In the genomic region with DNA sequence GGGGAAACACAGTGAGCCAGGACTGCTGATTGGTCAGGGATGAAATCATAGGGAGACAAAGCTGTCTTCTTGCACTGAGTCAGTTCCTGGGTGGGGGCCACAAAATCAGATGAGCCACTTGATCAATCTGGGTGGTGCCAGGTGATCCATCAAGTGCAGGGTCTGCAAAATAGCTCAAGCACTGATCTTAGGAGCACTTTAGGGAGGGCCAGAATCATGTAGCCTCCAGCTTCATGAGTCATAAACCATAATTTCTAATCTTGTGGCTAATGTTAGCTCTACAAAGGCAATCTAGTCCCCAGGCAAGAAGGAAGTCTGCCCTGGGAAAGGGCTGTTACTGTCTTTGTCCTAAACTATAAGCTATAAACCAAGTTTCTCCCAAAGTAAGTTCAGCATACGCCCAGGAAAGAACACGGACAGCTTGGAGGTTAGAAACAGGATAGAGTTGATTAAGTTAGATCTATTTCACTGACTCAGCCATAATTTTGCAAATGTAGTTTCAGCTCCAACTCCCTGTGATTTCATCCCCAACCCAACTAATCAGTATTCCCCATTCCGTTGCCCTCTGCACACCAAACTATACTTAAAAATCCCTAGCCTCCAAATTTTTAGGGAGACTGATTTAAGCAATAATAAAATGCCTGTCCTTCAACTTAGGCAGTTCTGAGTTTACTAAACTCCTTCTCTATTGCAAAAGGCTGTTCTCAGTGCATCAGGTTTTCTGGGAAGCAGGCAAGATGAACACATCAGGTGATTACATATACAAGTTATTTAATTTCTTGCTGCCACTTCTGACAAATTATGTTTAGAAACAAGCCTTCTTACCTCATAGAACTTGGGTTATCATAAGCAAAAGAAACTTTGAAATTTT, we compare ENCODE assay signal across 11 cellular contexts.
DNase-seq lines count a peak whose midpoint lies in the region; ATAC-seq and TF ChIP-seq lines count a peak whose summit lies in the region.
"Had no signal": no experiment of that assay in that cellular context is flagged by ENCODE, and none has a peak within 500 bp of the region (broad histone marks: within the 10 kb centered on the region; RNA-seq: fewer than 3 reads in every experiment).

No MANE protein-coding gene starts in this region.

- H3K4me1 Mint-ChIP-seq in activated CD4-positive, alpha-beta T cell treated with anti-CD3 and anti-CD28 coated beads, Interleukin-2, amount 10 ng/mL, durations not matched to agents 24 days and 14 days: no peaks in the 10 kb centered on the region

- H3K4me3 Mint-ChIP-seq in activated CD4-positive, alpha-beta T cell treated with anti-CD3 and anti-CD28 coated beads, Interleukin-2, amount 10 ng/mL, durations not matched to agents 24 days and 14 days: no peak overlapping the region

- intact Hi-C loops in spleen (cut with DNase I; ENCODE audit: low total_unique reads) (no loop called here), Right ventricle myocardium superior (cut with DNase I) (no loop called here)
- intact Hi-C loops in activated CD4-positive, alpha-beta T cell treated with anti-CD3 and anti-CD28 coated beads, Interleukin-2, amount 10 ng/mL, durations not matched to agents 24 days and 14 days (cut with micrococcal nuclease): no loop called here

- no peak overlapping the region for H3K4me3 ChIP-seq in gastroesophageal sphincter
- no peak overlapping the region for H3K4me3 ChIP-seq in spleen
- H3K4me3 ChIP-seq: testis had no signal

- TF ChIP-seq POLR2A in gastroesophageal sphincter (IDR thresholded peaks at IDR 0.05): no peak
- TF ChIP-seq POLR2A in spleen (IDR thresholded peaks at IDR 0.05): no peak

- H3K9me3 Mint-ChIP-seq in activated CD4-positive, alpha-beta T cell treated with anti-CD3 and anti-CD28 coated beads, Interleukin-2, amount 10 ng/mL, durations not matched to agents 24 days and 14 days: no peaks in the 10 kb centered on the region

- H3K9me3 ChIP-seq in gastroesophageal sphincter (no peaks in the 10 kb centered on the region), spleen (no peaks in the 10 kb centered on the region)
- H3K9me3 ChIP-seq: testis had no signal

- H3K4me1 ChIP-seq in gastroesophageal sphincter (peaks cover 0 to 26% (median 0%) of the 10 kb centered on the region in 3 donors), spleen (no peaks in the 10 kb centered on the region)
- H3K4me1 ChIP-seq: testis had no signal

- H3K36me3 Mint-ChIP-seq in activated CD4-positive, alpha-beta T cell treated with anti-CD3 and anti-CD28 coated beads, Interleukin-2, amount 10 ng/mL, durations not matched to agents 24 days and 14 days (ENCODE audit: low read depth): no peaks in the 10 kb centered on the region

- H3K27ac ChIP-seq in gastroesophageal sphincter: no peak overlapping the region
- no peak overlapping the region for H3K27ac ChIP-seq in spleen
- H3K27ac ChIP-seq: testis had no signal

- no peaks in the 10 kb centered on the region for H3K27me3 Mint-ChIP-seq in activated CD4-positive, alpha-beta T cell treated with anti-CD3 and anti-CD28 coated beads, Interleukin-2, amount 10 ng/mL, durations not matched to agents 24 days and 14 days

- no peak overlapping the region for H3K27ac Mint-ChIP-seq in activated CD4-positive, alpha-beta T cell treated with anti-CD3 and anti-CD28 coated beads, Interleukin-2, amount 10 ng/mL, durations not matched to agents 24 days and 14 days

- H3K36me3 ChIP-seq in gastroesophageal sphincter (no peaks in the 10 kb centered on the region), spleen (no peaks in the 10 kb centered on the region)

- H3K27me3 ChIP-seq in gastroesophageal sphincter (no peaks in the 10 kb centered on the region), spleen (replicated peaks in 1 of 7) (no peaks in the 10 kb centered on the region)
- H3K27me3 ChIP-seq: testis had no signal

- 86% methylated on average over 3 of the region's 3 CpGs for WGBS in gastroesophageal sphincter (ENCODE audit: low coverage in 1 of 2), 2 donors
- WGBS in spleen, 5 donors: 85 to 94% (median 89%) methylated on average over 3 of the region's 3 CpGs

- TF ChIP-seq CTCF in gastroesophageal sphincter (IDR thresholded peaks at IDR 0.05): no peak
- TF ChIP-seq CTCF in spleen (IDR thresholded peaks at IDR 0.05 in 8 of 11, conservative IDR thresholded peaks at IDR 0.05 in 3 of 11): no peak

- ATAC-seq in SK-N-SH treated with all-trans-retinoic acid at 6 μM for 48 hours (peak; percentile 27), gastroesophageal sphincter (peak; percentile 36), HG02981 (IDR thresholded peaks at IDR 0.05; ENCODE audit: unreplicated experiment) (no peak), Right ventricle myocardium superior (ENCODE audit: poor library complexity) (no peak), HG03139 (IDR thresholded peaks at IDR 0.05; ENCODE audit: unreplicated experiment) (no peak)

- DNase-seq in HT1080 (ENCODE audit: low read depth): peak; percentile 81
- DNase-seq in spleen: peak; percentile 21
- no peak for DNase-seq in activated CD4-positive, alpha-beta T cell treated with anti-CD3 and anti-CD28 coated beads, Interleukin-2, amount 10 ng/mL, durations not matched to agents 24 days and 14 days
- DNase-seq in Right ventricle myocardium superior: no peak
- DNase-seq: activated CD8-positive, alpha-beta memory T cell treated with anti-CD3 and anti-CD28 coated beads, Interleukin-2, amount 50 U/mL, for 48 hours; amniotic stem cell; testis had no signal

- TF ChIP-seq EP300 in gastroesophageal sphincter (IDR thresholded peaks at IDR 0.05): no peak

TF ChIP-seq in SK-N-SH treated with all-trans-retinoic acid at 6 μM for 48 hours, 23 proteins besides CTCF, POLR2A, EP300 and RAD21:
- TF ChIP-seq ZC3H10 (CRISPR knock-in tag; IDR thresholded peaks at IDR 0.05) (no peak), ISL1 (CRISPR knock-in tag; IDR thresholded peaks at IDR 0.05) (peak; percentile 9; the same call in 1 of the 2 replicates)

Comparison
In these comparisons a context has a peak if more than half of its experiments do, and no peak if none do; other contexts are left out.
1. DNase-seq: peak in HT1080 (single experiment) and spleen (single experiment); none in activated CD4-positive, alpha-beta T cell treated with anti-CD3 and anti-CD28 coated beads, Interleukin-2, amount 10 ng/mL, durations not matched to agents 24 days and 14 days (single experiment) and Right ventricle myocardium superior (single experiment).
2. ATAC-seq: peak in SK-N-SH treated with all-trans-retinoic acid at 6 μM for 48 hours (single experiment) and gastroesophageal sphincter (single experiment); none in HG02981 (single experiment), Right ventricle myocardium superior (single experiment) and HG03139 (single experiment).